In genomic region chr16:85168732-85169256, GRCh38 we compare ENCODE assay signal across 9 cellular contexts. TPM values are rescaled to one million over a fixed set of nuclear protein-coding genes. Genes with fewer than 3 reads are reported as not detected.
A peak's percentile ranks its signal among the peaks of the same experiment; 100 is the strongest.
DNase-seq lines count a peak whose midpoint lies in the region; ATAC-seq and TF ChIP-seq lines count a peak whose summit lies in the region.
"Had no signal": no experiment of that assay in that cellular context is flagged by ENCODE, and none has a peak within 500 bp of the region (broad histone marks: within the 10 kb centered on the region; RNA-seq: fewer than 3 reads in every experiment).

No MANE protein-coding gene starts in this region.

- WGBS in upper lobe of left lung, 2 donors = 16% methylated on average over 15 of the region's 54 CpGs; no CpG with 5 or more reads in 1 of the 2 donors

- in situ Hi-C loops in astrocyte of the spinal cord (cut with HindIII; ENCODE audit: low sequenced_read_pairs) = no loop called here

- peaks cover 60% of the 10 kb centered on the region for H3K4me1 Mint-ChIP-seq in GM23338

- ATAC-seq in GM23338 = peak; percentile 23
- peak; percentile 44 for ATAC-seq in left lobe of liver
- peak in 1 of 2 donors; percentile 50 for ATAC-seq in upper lobe of left lung (ENCODE audit: low FRiP score in 2 of 2)
- no peak for ATAC-seq in HG03378 (IDR thresholded peaks at IDR 0.05; ENCODE audit: unreplicated experiment)

- H3K9me3 Mint-ChIP-seq in GM23338 = no peaks in the 10 kb centered on the region

- H3K27ac ChIP-seq in GM23338 (ENCODE audit: low read depth) (no peak overlapping the region), upper lobe of left lung (no peak overlapping the region)

- H3F3A ChIP-seq in GM23338 (replicated peaks; ENCODE audit: low read depth) = peaks cover 13% of the 10 kb centered on the region; the same call in 1 of the 2 replicates

- no peak for TF ChIP-seq POLR2A in upper lobe of left lung (IDR thresholded peaks at IDR 0.05)

- TF ChIP-seq EP300 in upper lobe of left lung (IDR thresholded peaks at IDR 0.05) = no peak

- peak overlapping the region; percentile 89 for H3K4me2 ChIP-seq in GM23338

- no peaks in the 10 kb centered on the region for H3K9me2 ChIP-seq in GM23338 (ENCODE audit: insufficient read depth)

- H3K36me3 ChIP-seq in GM23338 (ENCODE audit: insufficient read depth) (no peaks in the 10 kb centered on the region), upper lobe of left lung (no peaks in the 10 kb centered on the region)

- H4K20me1 ChIP-seq in GM23338 (replicated peaks; ENCODE audit: insufficient read depth) = peaks cover 19% of the 10 kb centered on the region

- H3K4me1 ChIP-seq in GM23338 (ENCODE audit: insufficient read depth) (peaks cover 45% of the 10 kb centered on the region), upper lobe of left lung (peaks cover 29 to 75% (median 52%) of the 10 kb centered on the region in 4 donors)

- peak; percentile 91 for DNase-seq in AG08395 (ENCODE audit: low spot score)
- peak; percentile 76 for DNase-seq in GM23338 (ENCODE audit: low spot score)
- no peak for DNase-seq in astrocyte of the spinal cord (ENCODE audit: low read depth, low spot score)
- peak; percentile 80 for DNase-seq in left lobe of liver (ENCODE audit: low spot score)
- peak in 1 of 2 donors; percentile 88 for DNase-seq in upper lobe of left lung
- DNase-seq in T-helper 9 cell = no peak
- no peak for DNase-seq in NCI-H2107 (lab: John Stamatoyannopoulos, UW)

- H3K4me3 ChIP-seq in GM23338 (peak overlapping the region; percentile 69), astrocyte of the spinal cord (ENCODE audit: low read depth, low read length) (peak overlapping the region; percentile 17), upper lobe of left lung (peak overlapping the region in 3 of 4 donors; percentile 39 to 42 (median 42))

- peaks cover 25% of the 10 kb centered on the region for H3K36me3 Mint-ChIP-seq in GM23338 (ENCODE audit: low read depth)

- no peak overlapping the region for H3K27ac Mint-ChIP-seq in GM23338

- TF ChIP-seq CTCF in GM23338 (conservative IDR thresholded peaks at IDR 0.05; ENCODE audit: low read depth in 2 of 2) (no peak), astrocyte of the spinal cord (IDR thresholded peaks at IDR 0.05; ENCODE audit: low read depth, low read length) (no peak), upper lobe of left lung (IDR thresholded peaks at IDR 0.05) (no peak)

- H2AFZ ChIP-seq in GM23338 = peak overlapping the region; percentile 81

- no peaks in the 10 kb centered on the region for H3K9me3 ChIP-seq in upper lobe of left lung

- H3K27me3 ChIP-seq in GM23338 (ENCODE audit: insufficient read depth) = peaks cover 11% of the 10 kb centered on the region
- peaks cover 0 to 13% (median 4%) of the 10 kb centered on the region in 4 donors for H3K27me3 ChIP-seq in upper lobe of left lung

- H3K79me2 ChIP-seq in GM23338 (replicated peaks; ENCODE audit: insufficient read depth) = peaks cover 26% of the 10 kb centered on the region

- peaks cover 23% of the 10 kb centered on the region for H3K27me3 Mint-ChIP-seq in GM23338 (ENCODE audit: insufficient read depth, low read depth, poor library complexity)

- H3K4me3 Mint-ChIP-seq in GM23338 = peak overlapping the region; percentile 74

TF ChIP-seq in GM23338, 12 proteins besides CTCF, POLR2A, EP300 and RAD21:
- TF ChIP-seq ZNF462 (CRISPR knock-in tag; IDR thresholded peaks at IDR 0.05) (no peak), ZNF331 (CRISPR knock-in tag; IDR thresholded peaks at IDR 0.05; ENCODE audit: low read depth) (no peak), ETS1 (IDR thresholded peaks at IDR 0.05) (no peak)

RNA-seq across cellular contexts. Expression of gene CIBAR2, which starts 56.5 kb away (rescaled TPM):
- not detected in 2 replicates for total RNA-seq in GM23338 (2014; rRNA removed; shearing (Covaris generic))
- polyA plus RNA-seq in GM23338 (2016; fragmentation: Nextera tagmentation; extraction: Ambion mirVana) = not detected in 2 replicates
- total RNA-seq in left lobe of liver = not detected
- total RNA-seq in upper lobe of left lung = 10 to 100 TPM in 3 of 6 donors, 1 to 10 TPM in 2, under 1 TPM in 1; 0.40 to 35.6 (median 9.9) TPM
- polyA plus RNA-seq: adipose tissue had no signal

Comparison
In these comparisons a context has a peak if more than half of its experiments do, and no peak if none do; other contexts are left out.
1. DNase-seq: peak in AG08395 (single experiment), GM23338 (single experiment) and left lobe of liver (single experiment); none in astrocyte of the spinal cord (single experiment), T-helper 9 cell (single experiment) and NCI-H2107 (single experiment).
2. H3K4me3 ChIP-seq: peak in every context shown above with its lines; median percentile 69 in GM23338; 42 in upper lobe of left lung; 17 in astrocyte of the spinal cord.